18 cellular contexts compared by ENCODE assay signal in the genomic region with DNA sequence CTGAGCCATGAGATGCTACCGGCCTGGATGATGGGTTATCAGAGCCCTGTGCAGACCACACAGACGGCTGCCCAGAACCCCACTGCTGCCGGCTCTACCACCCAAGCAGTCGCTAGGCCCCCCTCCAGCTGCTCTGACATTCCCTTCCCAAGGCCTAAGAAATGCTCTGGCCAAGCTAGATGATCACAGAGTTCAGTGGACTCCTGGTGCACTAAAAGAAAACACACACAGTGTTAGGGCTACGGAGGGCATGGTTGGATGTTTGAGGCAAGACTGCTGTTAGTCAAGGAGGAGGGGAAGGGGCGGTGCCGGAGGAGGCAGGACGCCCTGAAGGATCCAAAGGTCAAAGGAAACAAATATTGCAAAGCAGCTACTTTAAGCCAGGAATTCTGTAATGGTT.
A peak's percentile ranks its signal among the peaks of the same experiment; 100 is the strongest.
DNase-seq lines count a peak whose midpoint lies in the region; ATAC-seq and TF ChIP-seq lines count a peak whose summit lies in the region.
"Had no signal": no experiment of that assay in that cellular context is flagged by ENCODE, and none has a peak within 500 bp of the region (broad histone marks: within the 10 kb centered on the region; RNA-seq: fewer than 3 reads in every experiment).

No MANE protein-coding gene starts in this region.

- intact Hi-C loops in activated T-helper 2 cell treated with anti-CD3 and anti-CD28 coated beads, Interferon-gamma antibody, Interleukin-2, Interleukin-4, amounts not matched to agents 10 μg/mL and 5 μg/mL and 100 μg/mL, durations not matched to agents 14 hours and 24 hours and 36 hours (cut with micrococcal nuclease): no loop called here
- intact Hi-C loops in left cardiac atrium (cut with DNase I): no loop called here

- H3K27ac ChIP-seq in SJCRH30 (peak overlapping the region; percentile 16; the same call in 1 of the 2 replicates), neural progenitor cell (no peak overlapping the region)
- H3K27ac ChIP-seq: C4-2B, HL-60 had no signal

- H3F3A ChIP-seq in neural progenitor cell (ENCODE audit: low read depth): peaks cover 12% of the 10 kb centered on the region

- no peaks in the 10 kb centered on the region for H4K20me1 ChIP-seq in neural progenitor cell (ENCODE audit: low read depth)

- H3K4me1 Mint-ChIP-seq in neural progenitor cell: peaks cover 33% of the 10 kb centered on the region
- H3K4me1 Mint-ChIP-seq in activated T-helper 2 cell treated with anti-CD3 and anti-CD28 coated beads, Interferon-gamma antibody, Interleukin-2, Interleukin-4, amounts not matched to agents 10 μg/mL and 5 μg/mL and 100 μg/mL, durations not matched to agents 14 hours and 24 hours and 36 hours (ENCODE audit: low read depth): no peaks in the 10 kb centered on the region

- peak; percentile 100 for DNase-seq in BE2C
- peak; percentile 81 to 85 for DNase-seq in SJCRH30
- peak; percentile 74 for DNase-seq in left kidney (ENCODE audit: low read depth, low spot score)
- peak; percentile 26 for DNase-seq in neural progenitor cell (ENCODE audit: low spot score)
- DNase-seq in activated T-helper 2 cell treated with anti-CD3 and anti-CD28 coated beads, Interferon-gamma antibody, Interleukin-2, Interleukin-4, amounts not matched to agents 10 μg/mL and 5 μg/mL and 100 μg/mL, durations not matched to agents 14 hours and 24 hours and 36 hours (ENCODE audit: low spot score): no peak
- DNase-seq in NCI-H1048 (lab: John Stamatoyannopoulos, UW): no peak
- no peak for DNase-seq in left cardiac atrium
- DNase-seq: DMS153, NCI-H1417, NCI-H2029, NCI-H2171, NCI-H446, NCI-H774, SK-N-SH had no signal

- H3K79me2 ChIP-seq in neural progenitor cell (ENCODE audit: low read depth): no peaks in the 10 kb centered on the region

- peaks cover 4% of the 10 kb centered on the region for H3K27me3 Mint-ChIP-seq in neural progenitor cell (ENCODE audit: insufficient read depth, low read depth)
- no peaks in the 10 kb centered on the region for H3K27me3 Mint-ChIP-seq in activated T-helper 2 cell treated with anti-CD3 and anti-CD28 coated beads, Interferon-gamma antibody, Interleukin-2, Interleukin-4, amounts not matched to agents 10 μg/mL and 5 μg/mL and 100 μg/mL, durations not matched to agents 14 hours and 24 hours and 36 hours (ENCODE audit: low read depth)

- H3K4me2 ChIP-seq in neural progenitor cell: peak overlapping the region; percentile 20
- H3K4me2 ChIP-seq: SK-N-SH had no signal

- H3K4me3 ChIP-seq in BE2C (ENCODE audit: low read depth, low read length): no peak overlapping the region
- no peak overlapping the region for H3K4me3 ChIP-seq in SJCRH30
- no peak overlapping the region for H3K4me3 ChIP-seq in neural progenitor cell

- H3K4me1 ChIP-seq in BE2C (0 out of 2 replicates have a peak, but pooled peaks cover 2% of the 10 kb centered on the region), SJCRH30 (peaks cover 17% of the 10 kb centered on the region), neural progenitor cell (peaks cover 27% of the 10 kb centered on the region)

- TF ChIP-seq CTCF in BE2C (IDR thresholded peaks at IDR 0.05; ENCODE audit: low read depth, low read length) (no peak), neural progenitor cell (IDR thresholded peaks at IDR 0.05) (no peak)

- H3K27me3 ChIP-seq in BE2C (no peaks in the 10 kb centered on the region), SJCRH30 (no peaks in the 10 kb centered on the region), neural progenitor cell (no peaks in the 10 kb centered on the region)

- H2AFZ ChIP-seq in neural progenitor cell (replicated peaks): no peak overlapping the region

- no peak overlapping the region for H3K4me3 Mint-ChIP-seq in neural progenitor cell
- H3K4me3 Mint-ChIP-seq in activated T-helper 2 cell treated with anti-CD3 and anti-CD28 coated beads, Interferon-gamma antibody, Interleukin-2, Interleukin-4, amounts not matched to agents 10 μg/mL and 5 μg/mL and 100 μg/mL, durations not matched to agents 14 hours and 24 hours and 36 hours (ENCODE audit: low read depth): no peak overlapping the region

- ATAC-seq in GM21381 (IDR thresholded peaks at IDR 0.05; ENCODE audit: unreplicated experiment) (no peak), left cardiac atrium (no peak)
- ATAC-seq: Right ventricle myocardium inferior had no signal

- no peaks in the 10 kb centered on the region for H3K36me3 Mint-ChIP-seq in neural progenitor cell
- no peaks in the 10 kb centered on the region for H3K36me3 Mint-ChIP-seq in activated T-helper 2 cell treated with anti-CD3 and anti-CD28 coated beads, Interferon-gamma antibody, Interleukin-2, Interleukin-4, amounts not matched to agents 10 μg/mL and 5 μg/mL and 100 μg/mL, durations not matched to agents 14 hours and 24 hours and 36 hours (ENCODE audit: low read depth)

- no peaks in the 10 kb centered on the region for H3K36me3 ChIP-seq in BE2C
- no peaks in the 10 kb centered on the region for H3K36me3 ChIP-seq in SJCRH30
- H3K36me3 ChIP-seq in neural progenitor cell: no peaks in the 10 kb centered on the region

- no peak overlapping the region for H3K27ac Mint-ChIP-seq in neural progenitor cell
- H3K27ac Mint-ChIP-seq in activated T-helper 2 cell treated with anti-CD3 and anti-CD28 coated beads, Interferon-gamma antibody, Interleukin-2, Interleukin-4, amounts not matched to agents 10 μg/mL and 5 μg/mL and 100 μg/mL, durations not matched to agents 14 hours and 24 hours and 36 hours: no peak overlapping the region

- H3K9me3 ChIP-seq in BE2C: peaks cover 23% of the 10 kb centered on the region
- H3K9me3 ChIP-seq in SJCRH30 (replicated peaks): no peaks in the 10 kb centered on the region
- no peaks in the 10 kb centered on the region for H3K9me3 ChIP-seq in neural progenitor cell (ENCODE audit: low read depth)
- H3K9me3 ChIP-seq: SK-N-SH had no signal

- no peak overlapping the region for H3K9ac ChIP-seq in neural progenitor cell
- H3K9ac ChIP-seq: SK-N-SH had no signal

- H3K9me3 Mint-ChIP-seq in neural progenitor cell: peaks cover 4% of the 10 kb centered on the region
- H3K9me3 Mint-ChIP-seq in activated T-helper 2 cell treated with anti-CD3 and anti-CD28 coated beads, Interferon-gamma antibody, Interleukin-2, Interleukin-4, amounts not matched to agents 10 μg/mL and 5 μg/mL and 100 μg/mL, durations not matched to agents 14 hours and 24 hours and 36 hours: no peaks in the 10 kb centered on the region

Comparison
In these comparisons a context has a peak if more than half of its experiments do, and no peak if none do; other contexts are left out.
1. DNase-seq: peak in BE2C (single experiment), SJCRH30 (2 of 2), left kidney (single experiment) and neural progenitor cell (single experiment); none in activated T-helper 2 cell treated with anti-CD3 and anti-CD28 coated beads, Interferon-gamma antibody, Interleukin-2, Interleukin-4, amounts not matched to agents 10 μg/mL and 5 μg/mL and 100 μg/mL, durations not matched to agents 14 hours and 24 hours and 36 hours (single experiment), NCI-H1048 (single experiment) and left cardiac atrium (single experiment).